ENCODE assay signal across 12 cellular contexts in genomic region chr3:15033103-15033502, GRCh38. TPM values are rescaled to one million over a fixed set of nuclear protein-coding genes. Genes with fewer than 3 reads are reported as not detected.
DNase-seq lines count a peak whose midpoint lies in the region; ATAC-seq and TF ChIP-seq lines count a peak whose summit lies in the region.
"Had no signal": no experiment of that assay in that cellular context is flagged by ENCODE, and none has a peak within 500 bp of the region (broad histone marks: within the 10 kb centered on the region; RNA-seq: fewer than 3 reads in every experiment).

No MANE protein-coding gene starts in this region.

- DNase-seq in stimulated activated naive CD8-positive, alpha-beta T cell treated with anti-CD3 and anti-CD28 coated beads, Interleukin-15, amount 100 ng/mL, for 72 hours = no peak
- DNase-seq in stimulated activated naive CD8-positive, alpha-beta T cell treated with anti-CD3 and anti-CD28 coated beads, Interleukin-15, Interleukin-2, amounts not matched to agents 100 U/mL and 50 U/mL, for 24 hours = no peak
- DNase-seq in T-helper 17 cell = no peak
- DNase-seq in myocyte (ENCODE audit: low read depth) = peak; percentile 26
- DNase-seq in posterior vena cava (ENCODE audit: low spot score) = no peak
- DNase-seq in endothelial cell (ENCODE audit: low spot score) = no peak
- no peak for DNase-seq in NCI-H1105 (lab: John Stamatoyannopoulos, UW)
- DNase-seq: BE2C; CD8-positive, alpha-beta memory T cell; DMS 273 treated with DMSO at 0.1 percent for 48 hours; IMR-90 had no signal

- H3K9me3 Mint-ChIP-seq in stimulated activated naive CD8-positive, alpha-beta T cell treated with anti-CD3 and anti-CD28 coated beads, Interleukin-15, amount 100 ng/mL, for 72 hours = no peaks in the 10 kb centered on the region
- H3K9me3 Mint-ChIP-seq in endothelial cell (ENCODE audit: unreplicated experiment) = no peaks in the 10 kb centered on the region
- H3K9me3 Mint-ChIP-seq: CD8-positive, alpha-beta memory T cell had no signal

- peak overlapping the region; percentile 61 to 69 for H3K27ac Mint-ChIP-seq in stimulated activated naive CD8-positive, alpha-beta T cell treated with anti-CD3 and anti-CD28 coated beads, Interleukin-15, amount 100 ng/mL, for 72 hours
- peak overlapping the region; percentile 27 for H3K27ac Mint-ChIP-seq in T-helper 17 cell
- no peak overlapping the region for H3K27ac Mint-ChIP-seq in endothelial cell (ENCODE audit: unreplicated experiment)

- no peaks in the 10 kb centered on the region for H3K27me3 Mint-ChIP-seq in stimulated activated naive CD8-positive, alpha-beta T cell treated with anti-CD3 and anti-CD28 coated beads, Interleukin-15, amount 100 ng/mL, for 72 hours
- H3K27me3 Mint-ChIP-seq in T-helper 17 cell = no peaks in the 10 kb centered on the region
- H3K27me3 Mint-ChIP-seq in endothelial cell (ENCODE audit: unreplicated experiment) = peaks cover 1% of the 10 kb centered on the region
- H3K27me3 Mint-ChIP-seq: CD8-positive, alpha-beta memory T cell had no signal

- ATAC-seq in stimulated activated naive CD8-positive, alpha-beta T cell treated with anti-CD3 and anti-CD28 coated beads, Interleukin-15, amount 100 ng/mL, for 72 hours = no peak
- no peak for ATAC-seq in stimulated activated naive CD8-positive, alpha-beta T cell treated with anti-CD3 and anti-CD28 coated beads, Interleukin-15, Interleukin-2, amounts not matched to agents 100 U/mL and 50 U/mL, for 24 hours
- ATAC-seq in T-helper 17 cell = no peak
- ATAC-seq: HCT116 had no signal

- TF ChIP-seq CTCF in endothelial cell (IDR thresholded peaks at IDR 0.05; ENCODE audit: unreplicated experiment) = no peak

- no peaks in the 10 kb centered on the region for H3K4me1 Mint-ChIP-seq in stimulated activated naive CD8-positive, alpha-beta T cell treated with anti-CD3 and anti-CD28 coated beads, Interleukin-15, amount 100 ng/mL, for 72 hours
- H3K4me1 Mint-ChIP-seq in T-helper 17 cell = peaks cover 2% of the 10 kb centered on the region
- H3K4me1 Mint-ChIP-seq in endothelial cell (ENCODE audit: unreplicated experiment) = no peaks in the 10 kb centered on the region
- H3K4me1 Mint-ChIP-seq: CD8-positive, alpha-beta memory T cell had no signal

- H3K9me3 ChIP-seq in T-helper 17 cell (ENCODE audit: control insufficient read depth, low read length, poor library complexity, severe bottlenecking) = no peaks in the 10 kb centered on the region
- H3K9me3 ChIP-seq: BE2C had no signal

- intact Hi-C loops in posterior vena cava (cut with DNase I) = no loop called here

- H3K36me3 Mint-ChIP-seq in T-helper 17 cell (ENCODE audit: low read depth) (peaks cover 6% of the 10 kb centered on the region), endothelial cell (ENCODE audit: low read depth, unreplicated experiment) (peaks cover 31% of the 10 kb centered on the region)

- no peak overlapping the region for H3K4me3 Mint-ChIP-seq in stimulated activated naive CD8-positive, alpha-beta T cell treated with anti-CD3 and anti-CD28 coated beads, Interleukin-15, amount 100 ng/mL, for 72 hours
- H3K4me3 Mint-ChIP-seq in T-helper 17 cell (peak overlapping the region; percentile 19), endothelial cell (ENCODE audit: unreplicated experiment) (no peak overlapping the region)
- H3K4me3 Mint-ChIP-seq: CD8-positive, alpha-beta memory T cell had no signal

RNA-seq across cellular contexts. Expression of gene MRPS25, which starts 32.0 kb away (rescaled TPM):
- total RNA-seq in T-helper 17 cell = 10 to 100 TPM; 47.4 to 50.5 TPM
- total RNA-seq in myocyte = 23.7 and 30.8 TPM in 2 replicates
- 44.5 TPM for polyA plus RNA-seq in myocyte (2012)
- 10 to 100 TPM; 29.7 to 34.4 TPM for total RNA-seq in posterior vena cava
- 36.4 TPM for total RNA-seq in endothelial cell (ENCODE audit: unreplicated experiment)
